Comparison of ENCODE assay signal across 8 cellular contexts in genomic region chr12:64625243-64626077, GRCh38. TPM values are rescaled to one million over a fixed set of nuclear protein-coding genes. Genes with fewer than 3 reads are reported as not detected.
A peak's percentile ranks its signal among the peaks of the same experiment; 100 is the strongest.
DNase-seq lines count a peak whose midpoint lies in the region; ATAC-seq and TF ChIP-seq lines count a peak whose summit lies in the region.

No MANE protein-coding gene starts in this region.

- H3K9me3 ChIP-seq in cardiac muscle cell (ENCODE audit: low read depth): no peaks in the 10 kb centered on the region

- peak overlapping the region; percentile 96 for H3K27ac Mint-ChIP-seq in activated naive CD8-positive, alpha-beta T cell

- no peaks in the 10 kb centered on the region for H3K27me3 ChIP-seq in cardiac muscle cell

- no peaks in the 10 kb centered on the region for H3K36me3 ChIP-seq in cardiac muscle cell

- no peaks in the 10 kb centered on the region for H3K27me3 Mint-ChIP-seq in activated naive CD8-positive, alpha-beta T cell

- DNase-seq in activated naive CD4-positive, alpha-beta T cell treated with Interleukin-2 at 50 U/mL for 16 hours: peak; percentile 38
- DNase-seq in activated naive CD4-positive, alpha-beta T cell (lab: John Stamatoyannopoulos, UW): no peak
- DNase-seq in NOMO-1 (lab: John Stamatoyannopoulos, UW; ENCODE audit: unreplicated experiment in 2 of 2) (peak; percentile 87 to 96), cardiac muscle cell (ENCODE audit: low read depth in 1 of 2, low spot score in 1 of 2) (peak; percentile 32 to 91), posterior vena cava (ENCODE audit: low spot score) (peak; percentile 88), NCI-H82 treated with DMSO at 0.1 percent for 48 hours (lab: John Stamatoyannopoulos, UW; ENCODE audit: unreplicated experiment) (no peak)

- peak; percentile 56 for ATAC-seq in HG02759 (IDR thresholded peaks at IDR 0.05; ENCODE audit: unreplicated experiment)

- H3K27ac ChIP-seq in cardiac muscle cell: peak overlapping the region; percentile 89

- peaks cover 77% of the 10 kb centered on the region for H3K4me1 Mint-ChIP-seq in activated naive CD8-positive, alpha-beta T cell (ENCODE audit: low read depth)

- no peak overlapping the region for H3K4me3 ChIP-seq in cardiac muscle cell

- intact Hi-C loops in posterior vena cava (cut with DNase I): no loop called here

- H3K4me1 ChIP-seq in cardiac muscle cell (ENCODE audit: low read depth): peaks cover 10% of the 10 kb centered on the region

- no peaks in the 10 kb centered on the region for H3K9me3 Mint-ChIP-seq in activated naive CD8-positive, alpha-beta T cell (ENCODE audit: low read depth)

- H3K4me3 Mint-ChIP-seq in activated naive CD8-positive, alpha-beta T cell: peak overlapping the region; percentile 86

- H3K36me3 Mint-ChIP-seq in activated naive CD8-positive, alpha-beta T cell: peaks cover 6% of the 10 kb centered on the region

- TF ChIP-seq CTCF in cardiac muscle cell (IDR thresholded peaks at IDR 0.05; ENCODE audit: low read depth, low read length): no peak

RNA-seq across cellular contexts. Expression of gene RASSF3, which starts 15.2 kb away (rescaled TPM):
- total RNA-seq in cardiac muscle cell: 16.9 and 23.6 TPM in 2 replicates
- 3.5 and 4.8 TPM in 2 replicates for polyA plus RNA-seq in cardiac muscle cell
- total RNA-seq in posterior vena cava: 100 to 1,000 TPM; 246 to 312 TPM

Comparison
In these comparisons a context has a peak if more than half of its experiments do, and no peak if none do; other contexts are left out.
1. DNase-seq: peak in activated naive CD4-positive, alpha-beta T cell treated with Interleukin-2 at 50 U/mL for 16 hours (single experiment), NOMO-1 (2 of 2), cardiac muscle cell (2 of 2) and posterior vena cava (single experiment); none in activated naive CD4-positive, alpha-beta T cell (0 of 4) and NCI-H82 treated with DMSO at 0.1 percent for 48 hours (single experiment).
2. RNA of gene RASSF3, which starts 15.2 kb away (total RNA-seq): 246 to 312 TPM in posterior vena cava; 16.9 to 23.6 TPM in cardiac muscle cell; every median in the first group is over 10 times any median in the second.